In genomic region chr14:105383083-105383730, GRCh38 we compare ENCODE assay signal across 25 cellular contexts. TPM values are rescaled to one million over a fixed set of nuclear protein-coding genes. Genes with fewer than 3 reads are reported as not detected.
"Had no signal": no experiment of that assay in that cellular context is flagged by ENCODE, and none has a peak within 500 bp of the region (broad histone marks: within the 10 kb centered on the region; RNA-seq: fewer than 3 reads in every experiment).

No MANE protein-coding gene starts in this region.

- H3K9me3 ChIP-seq: thoracic aorta, uterus had no signal

- H3K4me1 Mint-ChIP-seq: activated naive CD4-positive, alpha-beta T cell treated with anti-CD3 and anti-CD28 coated beads, Interleukin-2, amount 10 ng/mL, durations not matched to agents 7 days and 5 days; activated naive CD8-positive, alpha-beta T cell treated with anti-CD3 and anti-CD28 coated beads, Interleukin-2, amount 10 ng/mL, durations not matched to agents 7 days and 5 days; memory B cell; neural crest cell; stimulated activated effector memory CD8-positive, alpha-beta T cell treated with anti-CD3 and anti-CD28 coated beads, Interleukin-12 subunit alpha, Interleukin-12 subunit beta, amount 100 ng/mL, for 72 hours had no signal

- H3K9me3 Mint-ChIP-seq: activated naive CD4-positive, alpha-beta T cell treated with anti-CD3 and anti-CD28 coated beads, Interleukin-2, amount 10 ng/mL, durations not matched to agents 7 days and 5 days; activated naive CD8-positive, alpha-beta T cell treated with anti-CD3 and anti-CD28 coated beads, Interleukin-2, amount 10 ng/mL, durations not matched to agents 7 days and 5 days; activated T-cell treated with anti-CD3 and anti-CD28 coated beads, Interleukin-2, amount 50 U/mL, for 24 hours; endodermal cell; memory B cell; naive thymus-derived CD4-positive, alpha-beta T cell; neural crest cell; stimulated activated effector memory CD8-positive, alpha-beta T cell treated with anti-CD3 and anti-CD28 coated beads, Interleukin-12 subunit alpha, Interleukin-12 subunit beta, amount 100 ng/mL, for 72 hours; stimulated activated naive CD8-positive, alpha-beta T cell treated with anti-CD3 and anti-CD28 coated beads, Interleukin-15, Interleukin-2, amounts not matched to agents 100 ng/mL and 50 ng/mL, for 24 hours; type B pancreatic cell had no signal

- H3K4me1 ChIP-seq: foreskin keratinocyte, uterus had no signal

- H3K36me3 ChIP-seq: uterus had no signal

- DNase-seq: activated CD4-positive, alpha-beta T cell treated with anti-CD3 and anti-CD28 coated beads for 4 hours; activated CD4-positive, alpha-beta T cell treated with anti-CD3 and anti-CD28 coated beads, Interleukin-2, amount 50 U/mL, for 48 hours; activated CD8-positive, alpha-beta memory T cell treated with anti-CD3 and anti-CD28 coated beads, Interleukin-2, amount 50 U/mL, for 48 hours; activated gamma-delta T cell; activated naive CD4-positive, alpha-beta T cell treated with anti-CD3 and anti-CD28 coated beads, Interleukin-2, amount 10 ng/mL, durations not matched to agents 7 days and 5 days; activated naive CD8-positive, alpha-beta T cell treated with anti-CD3 and anti-CD28 coated beads, Interleukin-2, amount 10 ng/mL, durations not matched to agents 7 days and 5 days; activated T-cell treated with anti-CD3 and anti-CD28 coated beads, Interleukin-2, amount 50 U/mL, for 24 hours; brain microvascular endothelial cell; caudate nucleus; cortex of kidney; endodermal cell; foreskin keratinocyte; midbrain; naive thymus-derived CD4-positive, alpha-beta T cell; stimulated activated CD4-positive, alpha-beta T cell treated with anti-CD3 and anti-CD28 coated beads, Interleukin-4, amount 100 ng/mL, for 24 hours; uterus had no signal

- H3K36me3 Mint-ChIP-seq: activated naive CD4-positive, alpha-beta T cell treated with anti-CD3 and anti-CD28 coated beads, Interleukin-2, amount 10 ng/mL, durations not matched to agents 7 days and 5 days; stimulated activated effector memory CD8-positive, alpha-beta T cell treated with anti-CD3 and anti-CD28 coated beads, Interleukin-12 subunit alpha, Interleukin-12 subunit beta, amount 100 ng/mL, for 72 hours had no signal

- H3K27me3 Mint-ChIP-seq: activated naive CD4-positive, alpha-beta T cell treated with anti-CD3 and anti-CD28 coated beads, Interleukin-2, amount 10 ng/mL, durations not matched to agents 7 days and 5 days; activated naive CD8-positive, alpha-beta T cell treated with anti-CD3 and anti-CD28 coated beads, Interleukin-2, amount 10 ng/mL, durations not matched to agents 7 days and 5 days; activated T-cell treated with anti-CD3 and anti-CD28 coated beads, Interleukin-2, amount 50 U/mL, for 24 hours; memory B cell; naive thymus-derived CD4-positive, alpha-beta T cell; stimulated activated naive CD8-positive, alpha-beta T cell treated with anti-CD3 and anti-CD28 coated beads, Interleukin-15, Interleukin-2, amounts not matched to agents 100 ng/mL and 50 ng/mL, for 24 hours; type B pancreatic cell had no signal

- H3K27me3 ChIP-seq: brain microvascular endothelial cell, foreskin keratinocyte, uterus had no signal

- ATAC-seq: esophagus mucosa; foreskin keratinocyte; naive thymus-derived CD4-positive, alpha-beta T cell; sciatic nerve; stimulated activated effector memory CD8-positive, alpha-beta T cell treated with anti-CD3 and anti-CD28 coated beads, Interleukin-12 subunit alpha, Interleukin-12 subunit beta, amount 100 ng/mL, for 72 hours had no signal

- H3K27ac Mint-ChIP-seq: activated naive CD4-positive, alpha-beta T cell treated with anti-CD3 and anti-CD28 coated beads, Interleukin-2, amount 10 ng/mL, durations not matched to agents 7 days and 5 days; activated naive CD8-positive, alpha-beta T cell treated with anti-CD3 and anti-CD28 coated beads, Interleukin-2, amount 10 ng/mL, durations not matched to agents 7 days and 5 days; activated T-cell treated with anti-CD3 and anti-CD28 coated beads, Interleukin-2, amount 50 U/mL, for 24 hours; endodermal cell; memory B cell; naive thymus-derived CD4-positive, alpha-beta T cell; stimulated activated effector memory CD8-positive, alpha-beta T cell treated with anti-CD3 and anti-CD28 coated beads, Interleukin-12 subunit alpha, Interleukin-12 subunit beta, amount 100 ng/mL, for 72 hours; stimulated activated naive CD8-positive, alpha-beta T cell treated with anti-CD3 and anti-CD28 coated beads, Interleukin-15, Interleukin-2, amounts not matched to agents 100 ng/mL and 50 ng/mL, for 24 hours; type B pancreatic cell had no signal

- H3K4me3 Mint-ChIP-seq: activated naive CD4-positive, alpha-beta T cell treated with anti-CD3 and anti-CD28 coated beads, Interleukin-2, amount 10 ng/mL, durations not matched to agents 7 days and 5 days; activated naive CD8-positive, alpha-beta T cell treated with anti-CD3 and anti-CD28 coated beads, Interleukin-2, amount 10 ng/mL, durations not matched to agents 7 days and 5 days; activated T-cell treated with anti-CD3 and anti-CD28 coated beads, Interleukin-2, amount 50 U/mL, for 24 hours; endodermal cell; memory B cell; naive thymus-derived CD4-positive, alpha-beta T cell; neural crest cell; stimulated activated effector memory CD8-positive, alpha-beta T cell treated with anti-CD3 and anti-CD28 coated beads, Interleukin-12 subunit alpha, Interleukin-12 subunit beta, amount 100 ng/mL, for 72 hours; stimulated activated naive CD8-positive, alpha-beta T cell treated with anti-CD3 and anti-CD28 coated beads, Interleukin-15, Interleukin-2, amounts not matched to agents 100 ng/mL and 50 ng/mL, for 24 hours; type B pancreatic cell had no signal

- H3K4me3 ChIP-seq: skin epidermis, thoracic aorta, uterus had no signal

- H3K27ac ChIP-seq: brain microvascular endothelial cell, foreskin keratinocyte, thoracic aorta, uterus had no signal

RNA-seq across cellular contexts. Expression of gene TEX22, which starts 15.1 kb away (rescaled TPM):
- total RNA-seq: thoracic aorta had no signal
